In genomic region chr9:130319300-130319699, GRCh38 we compare ENCODE assay signal across 13 cellular contexts. TPM values are rescaled to one million over a fixed set of nuclear protein-coding genes. Genes with fewer than 3 reads are reported as not detected.
"Had no signal": no experiment of that assay in that cellular context is flagged by ENCODE, and none has a peak within 500 bp of the region (broad histone marks: within the 10 kb centered on the region; RNA-seq: fewer than 3 reads in every experiment).

No MANE protein-coding gene starts in this region.

- H3K27ac ChIP-seq: neural progenitor cell, ovary had no signal

- H3K36me3 ChIP-seq: neural progenitor cell, ovary had no signal

- DNase-seq: activated CD4-positive, alpha-beta T cell treated with anti-CD3 and anti-CD28 coated beads, Interleukin-2, amount 10 ng/mL, durations not matched to agents 7 days and 5 days; activated CD8-positive, alpha-beta memory T cell treated with anti-CD3 and anti-CD28 coated beads, Interleukin-2, amount 50 U/mL, for 48 hours; activated gamma-delta T cell treated with Interleukin-2 at 50 U/mL for 16 hours; amniotic stem cell; caudate nucleus; midbrain; ovary; stimulated activated CD4-positive, alpha-beta T cell treated with anti-CD3 and anti-CD28 coated beads, Interleukin-2, amount 100 ng/mL, for 48 hours; stimulated activated naive B cell treated with anti-CD40 and anti-IgM and Interleukin-4, amounts not matched to agents 10 μg/mL and 1 μg/mL and 100 μg/mL, for 72 hours had no signal

- H3K9ac ChIP-seq: neural progenitor cell had no signal

- H3K4me3 ChIP-seq: neural progenitor cell, ovary had no signal

- ATAC-seq: esophagus mucosa; stimulated activated naive B cell treated with anti-CD40 and anti-IgM and Interleukin-4, amounts not matched to agents 10 μg/mL and 1 μg/mL and 100 μg/mL, for 72 hours had no signal

- H3K9me3 ChIP-seq: ovary had no signal

- H2AFZ ChIP-seq: neural progenitor cell had no signal

- H3K27me3 ChIP-seq: neural progenitor cell, ovary had no signal

RNA-seq across cellular contexts. Expression of gene HMCN2, which starts 53.7 kb away (rescaled TPM):
- total RNA-seq: activated CD4-positive, alpha-beta T cell treated with anti-CD3 and anti-CD28 coated beads, Interleukin-2, amount 10 ng/mL, durations not matched to agents 7 days and 5 days; fibroblast of villous mesenchyme; kidney epithelial cell had no signal
